20 cellular contexts compared by ENCODE assay signal in the genomic region with DNA sequence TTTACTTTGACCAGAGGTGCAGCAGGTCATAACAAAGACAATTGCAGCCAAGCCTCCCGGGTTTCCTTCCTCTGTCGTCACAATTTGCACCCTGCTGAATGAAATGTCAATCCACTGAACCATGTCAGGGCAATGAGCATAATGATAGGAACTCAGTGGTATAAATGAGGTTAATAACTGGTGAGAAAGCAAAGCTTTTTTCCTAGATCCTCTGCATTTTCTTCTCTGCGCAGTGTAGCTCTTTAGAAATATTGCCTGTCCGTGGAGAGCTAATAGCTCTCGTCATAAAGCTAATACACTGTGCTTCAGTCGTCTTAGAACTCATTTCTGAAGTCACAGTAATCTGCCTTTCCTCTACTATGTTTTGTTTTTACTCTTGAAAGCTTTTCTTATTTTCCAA.
"Had no signal": no experiment of that assay in that cellular context is flagged by ENCODE, and none has a peak within 500 bp of the region (broad histone marks: within the 10 kb centered on the region; RNA-seq: fewer than 3 reads in every experiment).

No MANE protein-coding gene starts in this region.

- H3K27ac ChIP-seq: epithelial cell of prostate, esophagus muscularis mucosa, gastrocnemius medialis, ovary, right lobe of liver, suprapubic skin, thyroid gland had no signal

- DNase-seq: effector memory CD8-positive, alpha-beta T cell; gastrocnemius medialis; glutamatergic neuron; immature natural killer cell; left colon; left ventricle myocardium superior; mesendoderm; naive B cell; nucleus accumbens; ovary; right lobe of liver; stimulated activated CD4-positive, alpha-beta T cell treated with anti-CD3 and anti-CD28 coated beads, Interleukin-4, amount 100 ng/mL, for 1 hour; stimulated activated CD8-positive, alpha-beta memory T cell treated with anti-CD3 and anti-CD28 coated beads, Interleukin-4, amount 100 ng/mL, for 48 hours; stimulated activated naive CD8-positive, alpha-beta T cell treated with anti-CD3 and anti-CD28 coated beads, Interleukin-15, Interleukin-2, amounts not matched to agents 100 U/mL and 50 U/mL, for 24 hours; thyroid gland had no signal

- ATAC-seq: effector memory CD8-positive, alpha-beta T cell; gastrocnemius medialis; left colon; left ventricle myocardium superior; right lobe of liver; stimulated activated effector memory CD8-positive, alpha-beta T cell treated with anti-CD3 and anti-CD28 coated beads, Interleukin-12 subunit alpha, Interleukin-12 subunit beta, amount 100 ng/mL, for 72 hours; stimulated activated naive CD8-positive, alpha-beta T cell treated with anti-CD3 and anti-CD28 coated beads, Interleukin-15, Interleukin-2, amounts not matched to agents 100 U/mL and 50 U/mL, for 24 hours had no signal

- H3K27me3 ChIP-seq: esophagus muscularis mucosa, gastrocnemius medialis, ovary, right lobe of liver, suprapubic skin, thyroid gland had no signal

- H3K36me3 ChIP-seq: esophagus muscularis mucosa, gastrocnemius medialis, ovary, right lobe of liver, suprapubic skin, thyroid gland had no signal

- H3K9me3 ChIP-seq: gastrocnemius medialis, ovary, right lobe of liver, thyroid gland had no signal

- H3K4me3 ChIP-seq: esophagus muscularis mucosa, gastrocnemius medialis, lung, ovary, right lobe of liver, suprapubic skin, thyroid gland had no signal

- H3K4me1 ChIP-seq: esophagus muscularis mucosa, gastrocnemius medialis, right lobe of liver, suprapubic skin, thyroid gland had no signal
